ENCODE assay signal across 1 cellular context in genomic region chr7:94696981-94697670, GRCh38.
A peak's percentile ranks its signal among the peaks of the same experiment; 100 is the strongest.
TF ChIP-seq lines count a peak whose summit lies in the region.

No MANE protein-coding gene starts in this region.

TF ChIP-seq in HepG2, 621 proteins besides CTCF, POLR2A, EP300 and RAD21 (continued from another document and continues in another):
- TF ChIP-seq NR2F2 (IDR thresholded peaks at IDR 0.05; ENCODE audit: borderline replicate concordance, low read depth), result peak; percentile 62; the same call in 1 of the 2 replicates
- no peak for TF ChIP-seq BHLHE40 (IDR thresholded peaks at IDR 0.05; ENCODE audit: low read length)
- no peak for TF ChIP-seq ZNF574 (CRISPR knock-in tag; IDR thresholded peaks at IDR 0.05)
- TF ChIP-seq ZNF644 (CRISPR knock-in tag; IDR thresholded peaks at IDR 0.05; ENCODE audit: low read depth), result peak; percentile 99
- TF ChIP-seq JARID2 (CRISPR knock-in tag; IDR thresholded peaks at IDR 0.05; ENCODE audit: insufficient replicate concordance), result no peak
- TF ChIP-seq SOX6 (IDR thresholded peaks at IDR 0.05), result no peak
- peak; percentile 32; the same call in 1 of the 2 replicates for TF ChIP-seq SOX6 (CRISPR knock-in tag; IDR thresholded peaks at IDR 0.05)
- 0 out of 2 replicates have a peak, but pooled peaks have one; percentile 30 for TF ChIP-seq ZBTB43 (CRISPR knock-in tag; conservative IDR thresholded peaks at IDR 0.05)
- TF ChIP-seq SIX1 (CRISPR knock-in tag; IDR thresholded peaks at IDR 0.05; ENCODE audit: borderline replicate concordance), result peak; percentile 51; the same call in 1 of the 2 replicates
- TF ChIP-seq ZGPAT (CRISPR knock-in tag; IDR thresholded peaks at IDR 0.05), result peak; percentile 48; the same call in 1 of the 2 replicates
- peak; percentile 99 for TF ChIP-seq CEBPG (CRISPR knock-in tag; IDR thresholded peaks at IDR 0.05)
- TF ChIP-seq ATF7 (IDR thresholded peaks at IDR 0.05), result 0 out of 2 replicates have a peak, but pooled peaks have one; percentile 31
- no peak for TF ChIP-seq ATF7 (CRISPR knock-in tag; IDR thresholded peaks at IDR 0.05)
- peak; percentile 76 to 88 for TF ChIP-seq NR2F1 (CRISPR knock-in tag; IDR thresholded peaks at IDR 0.05)
- TF ChIP-seq ATF3 (CRISPR knock-in tag; IDR thresholded peaks at IDR 0.05), result peak; percentile 86
- TF ChIP-seq CREB1 (IDR thresholded peaks at IDR 0.05), result no peak
- peak; percentile 24; the same call in 1 of the 2 replicates for TF ChIP-seq CREB1 (CRISPR knock-in tag; IDR thresholded peaks at IDR 0.05)
- TF ChIP-seq HNRNPH1 (optimal IDR thresholded peaks at IDR 0.05; ENCODE audit: low read depth, low read length), result no peak
- peak; percentile 57 for TF ChIP-seq FOXA3 (CRISPR knock-in tag; IDR thresholded peaks at IDR 0.05)
- no peak for TF ChIP-seq ZNF484 (CRISPR knock-in tag; IDR thresholded peaks at IDR 0.05; ENCODE audit: borderline replicate concordance, low read depth)
- TF ChIP-seq NFIC (IDR thresholded peaks at IDR 0.05; ENCODE audit: low read length), result peak; percentile 78
- peak; percentile 89 for TF ChIP-seq GATAD2A (CRISPR knock-in tag; IDR thresholded peaks at IDR 0.05)
- TF ChIP-seq AHDC1 (CRISPR knock-in tag; IDR thresholded peaks at IDR 0.05; ENCODE audit: borderline replicate concordance), result peak; percentile 87
- no peak for TF ChIP-seq TFDP2 (CRISPR knock-in tag; IDR thresholded peaks at IDR 0.05)
- no peak for TF ChIP-seq ELF4 (CRISPR knock-in tag; IDR thresholded peaks at IDR 0.05; ENCODE audit: borderline replicate concordance)
- peak; percentile 83 for TF ChIP-seq PPARG (CRISPR knock-in tag; conservative IDR thresholded peaks at IDR 0.05)
- TF ChIP-seq REST (IDR thresholded peaks at IDR 0.05; ENCODE audit: borderline replicate concordance in 1 of 2, low read depth in 1 of 2, low read length in 2 of 2), result peak in 1 of 2 experiments; percentile 31; a peak in 1 of 4 replicates
- TF ChIP-seq ARID5B (CRISPR knock-in tag; IDR thresholded peaks at IDR 0.05), result peak; percentile 87
- no peak for TF ChIP-seq CREB3 (CRISPR knock-in tag; IDR thresholded peaks at IDR 0.05)
- peak; percentile 99 for TF ChIP-seq HOMEZ (CRISPR knock-in tag; IDR thresholded peaks at IDR 0.05; ENCODE audit: low read depth)
- TF ChIP-seq ZSCAN20 (CRISPR knock-in tag; IDR thresholded peaks at IDR 0.05; ENCODE audit: borderline replicate concordance), result peak; percentile 80; the same call in 1 of the 2 replicates
- 0 out of 2 replicates have a peak, but pooled peaks have one; percentile 25 for TF ChIP-seq ATF1 (CRISPR knock-in tag; IDR thresholded peaks at IDR 0.05)
